ENCODE assay signal across 1 cellular context in genomic region chr17:49079840-49080663, GRCh38.
TF ChIP-seq lines count a peak whose summit lies in the region.

No MANE protein-coding gene starts in this region.

TF ChIP-seq in HepG2, 621 proteins besides CTCF, POLR2A, EP300 and RAD21 (continued from another document and continues in another):
- TF ChIP-seq ZBTB49 (CRISPR knock-in tag; IDR thresholded peaks at IDR 0.05; ENCODE audit: borderline replicate concordance) (no peak), LCORL (IDR thresholded peaks at IDR 0.05) (no peak), LCORL (CRISPR knock-in tag; IDR thresholded peaks at IDR 0.05) (0 out of 2 replicates have a peak, but pooled peaks have one; percentile 36), ZNF557 (CRISPR knock-in tag; IDR thresholded peaks at IDR 0.05) (no peak), ZFP36L2 (CRISPR knock-in tag; IDR thresholded peaks at IDR 0.05) (no peak), ZNF3 (CRISPR knock-in tag; IDR thresholded peaks at IDR 0.05) (no peak), SOX6 (IDR thresholded peaks at IDR 0.05) (no peak), SOX6 (CRISPR knock-in tag; IDR thresholded peaks at IDR 0.05) (0 out of 2 replicates have a peak, but pooled peaks have one; percentile 15), GZF1 (CRISPR knock-in tag; IDR thresholded peaks at IDR 0.05) (no peak), ISX (CRISPR knock-in tag; conservative IDR thresholded peaks at IDR 0.05) (no peak), NFIB (CRISPR knock-in tag; IDR thresholded peaks at IDR 0.05; ENCODE audit: borderline replicate concordance) (no peak), CBFB (CRISPR knock-in tag; IDR thresholded peaks at IDR 0.05) (no peak), ZNF24 (IDR thresholded peaks at IDR 0.05) (no peak), CHD2 (IDR thresholded peaks at IDR 0.05; ENCODE audit: low read depth, low read length) (no peak), PAX8 (CRISPR knock-in tag; IDR thresholded peaks at IDR 0.05; ENCODE audit: borderline replicate concordance) (no peak), FOXJ3 (CRISPR knock-in tag; IDR thresholded peaks at IDR 0.05; ENCODE audit: borderline replicate concordance) (0 out of 2 replicates have a peak, but pooled peaks have one; percentile 27), SIN3B (IDR thresholded peaks at IDR 0.05; ENCODE audit: low read length) (no peak), GABPA (IDR thresholded peaks at IDR 0.05; ENCODE audit: low read depth, low read length) (no peak), GABPA (CRISPR knock-in tag; IDR thresholded peaks at IDR 0.05; ENCODE audit: low read depth) (no peak), ZNF136 (CRISPR knock-in tag; IDR thresholded peaks at IDR 0.05; ENCODE audit: low read depth) (peak; percentile 81; the same call in 1 of the 2 replicates), HNRNPUL1 (IDR thresholded peaks at IDR 0.05; ENCODE audit: low read depth, low read length) (peak; percentile 90), RFXAP (CRISPR knock-in tag; IDR thresholded peaks at IDR 0.05; ENCODE audit: borderline replicate concordance) (no peak), HDAC1 (CRISPR knock-in tag; IDR thresholded peaks at IDR 0.05) (no peak), NFIC (IDR thresholded peaks at IDR 0.05; ENCODE audit: low read length) (no peak), ZNF496 (CRISPR knock-in tag; IDR thresholded peaks at IDR 0.05; ENCODE audit: insufficient replicate concordance) (no peak), FOXP4 (CRISPR knock-in tag; IDR thresholded peaks at IDR 0.05) (0 out of 2 replicates have a peak, but pooled peaks have one; percentile 30), IKZF4 (CRISPR knock-in tag; IDR thresholded peaks at IDR 0.05; ENCODE audit: borderline replicate concordance, low read depth, not compliant biosample characterization) (no peak), RERE (CRISPR knock-in tag; IDR thresholded peaks at IDR 0.05; ENCODE audit: low read depth) (no peak), MIXL1 (CRISPR knock-in tag; IDR thresholded peaks at IDR 0.05) (peak; percentile 39; the same call in 1 of the 2 replicates), ZFP90 (CRISPR knock-in tag; IDR thresholded peaks at IDR 0.05; ENCODE audit: borderline replicate concordance) (no peak), ZNF841 (CRISPR knock-in tag; IDR thresholded peaks at IDR 0.05; ENCODE audit: borderline replicate concordance) (no peak), ZNF275 (CRISPR knock-in tag; IDR thresholded peaks at IDR 0.05; ENCODE audit: borderline replicate concordance) (no peak), ZNF343 (CRISPR knock-in tag; IDR thresholded peaks at IDR 0.05) (no peak), KMT2B (CRISPR knock-in tag; IDR thresholded peaks at IDR 0.05) (no peak), ELF1 (CRISPR knock-in tag; IDR thresholded peaks at IDR 0.05) (no peak), ZBTB21 (CRISPR knock-in tag; IDR thresholded peaks at IDR 0.05) (no peak), PAWR (CRISPR knock-in tag; IDR thresholded peaks at IDR 0.05; ENCODE audit: borderline replicate concordance) (no peak), ESRRA (CRISPR knock-in tag; IDR thresholded peaks at IDR 0.05; ENCODE audit: low read depth) (no peak), ZNF430 (CRISPR knock-in tag; IDR thresholded peaks at IDR 0.05) (peak; percentile 37; the same call in 1 of the 2 replicates), PLRG1 (conservative IDR thresholded peaks at IDR 0.05) (no peak)
- TF ChIP-seq, protein P1, sequence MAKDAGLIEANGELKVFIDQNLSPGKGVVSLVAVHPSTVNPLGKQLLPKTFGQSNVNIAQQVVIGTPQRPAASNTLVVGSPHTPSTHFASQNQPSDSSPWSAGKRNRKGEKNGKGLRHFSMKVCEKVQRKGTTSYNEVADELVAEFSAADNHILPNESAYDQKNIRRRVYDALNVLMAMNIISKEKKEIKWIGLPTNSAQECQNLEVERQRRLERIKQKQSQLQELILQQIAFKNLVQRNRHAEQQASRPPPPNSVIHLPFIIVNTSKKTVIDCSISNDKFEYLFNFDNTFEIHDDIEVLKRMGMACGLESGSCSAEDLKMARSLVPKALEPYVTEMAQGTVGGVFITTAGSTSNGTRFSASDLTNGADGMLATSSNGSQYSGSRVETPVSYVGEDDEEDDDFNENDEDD (CRISPR knock-in tag; IDR thresholded peaks at IDR 0.05; ENCODE audit: borderline replicate concordance): no peak
- TF ChIP-seq, protein P2, sequence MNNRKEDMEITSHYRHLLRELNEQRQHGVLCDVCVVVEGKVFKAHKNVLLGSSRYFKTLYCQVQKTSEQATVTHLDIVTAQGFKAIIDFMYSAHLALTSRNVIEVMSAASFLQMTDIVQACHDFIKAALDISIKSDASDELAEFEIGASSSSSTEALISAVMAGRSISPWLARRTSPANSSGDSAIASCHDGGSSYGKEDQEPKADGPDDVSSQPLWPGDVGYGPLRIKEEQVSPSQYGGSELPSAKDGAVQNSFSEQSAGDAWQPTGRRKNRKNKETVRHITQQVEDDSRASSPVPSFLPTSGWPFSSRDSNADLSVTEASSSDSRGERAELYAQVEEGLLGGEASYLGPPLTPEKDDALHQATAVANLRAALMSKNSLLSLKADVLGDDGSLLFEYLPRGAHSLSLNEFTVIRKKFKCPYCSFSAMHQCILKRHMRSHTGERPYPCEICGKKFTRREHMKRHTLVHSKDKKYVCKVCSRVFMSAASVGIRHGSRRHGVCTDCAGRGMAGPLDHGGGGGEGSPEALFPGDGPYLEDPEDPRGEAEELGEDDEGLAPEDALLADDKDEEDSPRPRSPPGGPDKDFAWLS (CRISPR knock-in tag; IDR thresholded peaks at IDR 0.05; ENCODE audit: borderline replicate concordance): no peak
- TF ChIP-seq, protein P3, sequence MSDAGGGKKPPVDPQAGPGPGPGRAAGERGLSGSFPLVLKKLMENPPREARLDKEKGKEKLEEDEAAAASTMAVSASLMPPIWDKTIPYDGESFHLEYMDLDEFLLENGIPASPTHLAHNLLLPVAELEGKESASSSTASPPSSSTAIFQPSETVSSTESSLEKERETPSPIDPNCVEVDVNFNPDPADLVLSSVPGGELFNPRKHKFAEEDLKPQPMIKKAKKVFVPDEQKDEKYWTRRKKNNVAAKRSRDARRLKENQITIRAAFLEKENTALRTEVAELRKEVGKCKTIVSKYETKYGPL (CRISPR knock-in tag; IDR thresholded peaks at IDR 0.05): no peak
- TF ChIP-seq, protein P4, sequence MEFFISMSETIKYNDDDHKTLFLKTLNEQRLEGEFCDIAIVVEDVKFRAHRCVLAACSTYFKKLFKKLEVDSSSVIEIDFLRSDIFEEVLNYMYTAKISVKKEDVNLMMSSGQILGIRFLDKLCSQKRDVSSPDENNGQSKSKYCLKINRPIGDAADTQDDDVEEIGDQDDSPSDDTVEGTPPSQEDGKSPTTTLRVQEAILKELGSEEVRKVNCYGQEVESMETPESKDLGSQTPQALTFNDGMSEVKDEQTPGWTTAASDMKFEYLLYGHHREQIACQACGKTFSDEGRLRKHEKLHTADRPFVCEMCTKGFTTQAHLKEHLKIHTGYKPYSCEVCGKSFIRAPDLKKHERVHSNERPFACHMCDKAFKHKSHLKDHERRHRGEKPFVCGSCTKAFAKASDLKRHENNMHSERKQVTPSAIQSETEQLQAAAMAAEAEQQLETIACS (CRISPR knock-in tag; IDR thresholded peaks at IDR 0.05): no peak
- TF ChIP-seq, protein P5, sequence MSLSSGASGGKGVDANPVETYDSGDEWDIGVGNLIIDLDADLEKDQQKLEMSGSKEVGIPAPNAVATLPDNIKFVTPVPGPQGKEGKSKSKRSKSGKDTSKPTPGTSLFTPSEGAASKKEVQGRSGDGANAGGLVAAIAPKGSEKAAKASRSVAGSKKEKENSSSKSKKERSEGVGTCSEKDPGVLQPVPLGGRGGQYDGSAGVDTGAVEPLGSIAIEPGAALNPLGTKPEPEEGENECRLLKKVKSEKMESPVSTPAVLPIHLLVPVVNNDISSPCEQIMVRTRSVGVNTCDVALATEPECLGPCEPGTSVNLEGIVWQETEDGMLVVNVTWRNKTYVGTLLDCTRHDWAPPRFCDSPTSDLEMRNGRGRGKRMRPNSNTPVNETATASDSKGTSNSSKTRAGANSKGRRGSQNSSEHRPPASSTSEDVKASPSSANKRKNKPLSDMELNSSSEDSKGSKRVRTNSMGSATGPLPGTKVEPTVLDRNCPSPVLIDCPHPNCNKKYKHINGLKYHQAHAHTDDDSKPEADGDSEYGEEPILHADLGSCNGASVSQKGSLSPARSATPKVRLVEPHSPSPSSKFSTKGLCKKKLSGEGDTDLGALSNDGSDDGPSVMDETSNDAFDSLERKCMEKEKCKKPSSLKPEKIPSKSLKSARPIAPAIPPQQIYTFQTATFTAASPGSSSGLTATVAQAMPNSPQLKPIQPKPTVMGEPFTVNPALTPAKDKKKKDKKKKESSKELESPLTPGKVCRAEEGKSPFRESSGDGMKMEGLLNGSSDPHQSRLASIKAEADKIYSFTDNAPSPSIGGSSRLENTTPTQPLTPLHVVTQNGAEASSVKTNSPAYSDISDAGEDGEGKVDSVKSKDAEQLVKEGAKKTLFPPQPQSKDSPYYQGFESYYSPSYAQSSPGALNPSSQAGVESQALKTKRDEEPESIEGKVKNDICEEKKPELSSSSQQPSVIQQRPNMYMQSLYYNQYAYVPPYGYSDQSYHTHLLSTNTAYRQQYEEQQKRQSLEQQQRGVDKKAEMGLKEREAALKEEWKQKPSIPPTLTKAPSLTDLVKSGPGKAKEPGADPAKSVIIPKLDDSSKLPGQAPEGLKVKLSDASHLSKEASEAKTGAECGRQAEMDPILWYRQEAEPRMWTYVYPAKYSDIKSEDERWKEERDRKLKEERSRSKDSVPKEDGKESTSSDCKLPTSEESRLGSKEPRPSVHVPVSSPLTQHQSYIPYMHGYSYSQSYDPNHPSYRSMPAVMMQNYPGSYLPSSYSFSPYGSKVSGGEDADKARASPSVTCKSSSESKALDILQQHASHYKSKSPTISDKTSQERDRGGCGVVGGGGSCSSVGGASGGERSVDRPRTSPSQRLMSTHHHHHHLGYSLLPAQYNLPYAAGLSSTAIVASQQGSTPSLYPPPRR (CRISPR knock-in tag; IDR thresholded peaks at IDR 0.05; ENCODE audit: borderline replicate concordance): no peak
